In genomic region chr2:72942881-72943418, GRCh38 we compare ENCODE assay signal across 12 cellular contexts. TPM values are rescaled to one million over a fixed set of nuclear protein-coding genes. Genes with fewer than 3 reads are reported as not detected.
"Had no signal": no experiment of that assay in that cellular context is flagged by ENCODE, and none has a peak within 500 bp of the region (broad histone marks: within the 10 kb centered on the region; RNA-seq: fewer than 3 reads in every experiment).

No MANE protein-coding gene starts in this region.

- H2AFZ ChIP-seq: GM23338 had no signal

- H3K4me3 ChIP-seq: GM23338, HAP-1 had no signal

- H3K36me3 ChIP-seq: HAP-1 had no signal

- H3K9ac ChIP-seq: KMS-11 had no signal

- H3K4me2 ChIP-seq: GM23338, KMS-11 had no signal

- H3K27ac ChIP-seq: HL-60, KMS-11 had no signal

- ATAC-seq: GM23338, HCT116 had no signal

- DNase-seq: H7, HFFc6, Karpas-422, KBM-7 had no signal

- H3K4me1 ChIP-seq: HAP-1 had no signal

- H3K9me3 ChIP-seq: HAP-1 had no signal

RNA-seq across cellular contexts. Expression of gene EMX1, which starts 25.6 kb away (rescaled TPM):
- total RNA-seq: H4, HFFc6, HT1080 had no signal
- polyA plus RNA-seq: IgD-negative memory B cell had no signal

RNA-seq across cellular contexts. Expression of gene SPR, which starts 55.7 kb away (rescaled TPM):
- polyA plus RNA-seq: IgD-negative memory B cell had no signal
